In genomic region chr1:196545239-196545638, GRCh38 we compare ENCODE assay signal across 1 cellular context.
A peak's percentile ranks its signal among the peaks of the same experiment; 100 is the strongest.
TF ChIP-seq lines count a peak whose summit lies in the region.

No MANE protein-coding gene starts in this region.

TF ChIP-seq in K562, 482 proteins besides CTCF, POLR2A, EP300 and RAD21 (continued from another document):
- TF ChIP-seq, protein P1, sequence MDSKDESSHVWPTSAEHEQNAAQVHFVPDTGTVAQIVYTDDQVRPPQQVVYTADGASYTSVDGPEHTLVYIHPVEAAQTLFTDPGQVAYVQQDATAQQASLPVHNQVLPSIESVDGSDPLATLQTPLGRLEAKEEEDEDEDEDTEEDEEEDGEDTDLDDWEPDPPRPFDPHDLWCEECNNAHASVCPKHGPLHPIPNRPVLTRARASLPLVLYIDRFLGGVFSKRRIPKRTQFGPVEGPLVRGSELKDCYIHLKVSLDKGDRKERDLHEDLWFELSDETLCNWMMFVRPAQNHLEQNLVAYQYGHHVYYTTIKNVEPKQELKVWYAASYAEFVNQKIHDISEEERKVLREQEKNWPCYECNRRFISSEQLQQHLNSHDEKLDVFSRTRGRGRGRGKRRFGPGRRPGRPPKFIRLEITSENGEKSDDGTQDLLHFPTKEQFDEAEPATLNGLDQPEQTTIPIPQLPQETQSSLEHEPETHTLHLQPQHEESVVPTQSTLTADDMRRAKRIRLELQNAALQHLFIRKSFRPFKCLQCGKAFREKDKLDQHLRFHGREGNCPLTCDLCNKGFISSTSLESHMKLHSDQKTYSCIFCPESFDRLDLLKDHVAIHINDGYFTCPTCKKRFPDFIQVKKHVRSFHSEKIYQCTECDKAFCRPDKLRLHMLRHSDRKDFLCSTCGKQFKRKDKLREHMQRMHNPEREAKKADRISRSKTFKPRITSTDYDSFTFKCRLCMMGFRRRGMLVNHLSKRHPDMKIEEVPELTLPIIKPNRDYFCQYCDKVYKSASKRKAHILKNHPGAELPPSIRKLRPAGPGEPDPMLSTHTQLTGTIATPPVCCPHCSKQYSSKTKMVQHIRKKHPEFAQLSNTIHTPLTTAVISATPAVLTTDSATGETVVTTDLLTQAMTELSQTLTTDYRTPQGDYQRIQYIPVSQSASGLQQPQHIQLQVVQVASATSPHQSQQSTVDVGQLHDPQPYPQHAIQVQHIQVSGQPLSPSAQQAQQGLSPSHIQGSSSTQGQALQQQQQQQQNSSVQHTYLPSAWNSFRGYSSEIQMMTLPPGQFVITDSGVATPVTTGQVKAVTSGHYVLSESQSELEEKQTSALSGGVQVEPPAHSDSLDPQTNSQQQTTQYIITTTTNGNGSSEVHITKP (IDR thresholded peaks at IDR 0.05; ENCODE audit: partially characterized antibody): peak; percentile 79
- TF ChIP-seq KLF10 (CRISPR knock-in tag; IDR thresholded peaks at IDR 0.05) (no peak), E2F6 (IDR thresholded peaks at IDR 0.05; ENCODE audit: borderline replicate concordance in 1 of 2, extremely low read depth in 1 of 2, insufficient read depth in 1 of 2, insufficient read length in 1 of 2, low read depth in 1 of 2, low read length in 1 of 2, poor library complexity in 1 of 2, severe bottlenecking in 1 of 2) (no peak), ESRRA (IDR thresholded peaks at IDR 0.05; ENCODE audit: borderline replicate concordance, low read depth) (peak; percentile 53; the same call in 1 of the 2 replicates)
